Comparison of ENCODE assay signal across 25 cellular contexts in genomic region chr13:20178156-20178555, GRCh38. TPM values are rescaled to one million over a fixed set of nuclear protein-coding genes. Genes with fewer than 3 reads are reported as not detected.
DNase-seq lines count a peak whose midpoint lies in the region; ATAC-seq, FAIRE-seq and TF ChIP-seq lines count a peak whose summit lies in the region.
"Had no signal": no experiment of that assay in that cellular context is flagged by ENCODE, and none has a peak within 500 bp of the region (broad histone marks: within the 10 kb centered on the region; RNA-seq: fewer than 3 reads in every experiment).

No MANE protein-coding gene starts in this region.

- no peaks in the 10 kb centered on the region; the same call in 2 of the 3 replicates for H3K9me3 Mint-ChIP-seq in GM23338
- no peaks in the 10 kb centered on the region for H3K9me3 Mint-ChIP-seq in progenitor cell of endocrine pancreas (ENCODE audit: low read depth)
- H3K9me3 Mint-ChIP-seq: CD4-positive, alpha-beta memory T cell had no signal

- no peaks in the 10 kb centered on the region for H3F3A ChIP-seq in GM23338 (replicated peaks; ENCODE audit: low read depth)

- H3K4me2 ChIP-seq in GM23338 = no peak overlapping the region

- no peaks in the 10 kb centered on the region for H3K79me2 ChIP-seq in GM23338 (replicated peaks; ENCODE audit: insufficient read depth)

- DNase-seq in GM23338 (ENCODE audit: low spot score) = no peak
- DNase-seq in NT2/D1 (ENCODE audit: low read depth, low spot score) = no peak
- DNase-seq in epithelial cell of esophagus (ENCODE audit: low read depth) = peak; percentile 73
- DNase-seq in progenitor cell of endocrine pancreas (ENCODE audit: low spot score, unreplicated experiment) = no peak
- no peak for DNase-seq in frontal cortex (ENCODE audit: low spot score in 2 of 2)
- no peak for DNase-seq in foreskin fibroblast
- DNase-seq: C1 segment of cervical spinal cord; CD4-positive, alpha-beta memory T cell; COR-L47; Karpas-422; NCI-H1092 treated with DMSO at 0.1 percent for 48 hours; NCI-H1436; NCI-H187; NCI-H2107; NCI-H2227 treated with DMSO at 0.1 percent for 48 hours; NCI-H526 treated with DMSO at 0.1 percent for 48 hours; Right ventricle myocardium superior; RPMI8226 had no signal

- peaks cover 8% of the 10 kb centered on the region for H3K4me1 Mint-ChIP-seq in GM23338
- no peaks in the 10 kb centered on the region for H3K4me1 Mint-ChIP-seq in progenitor cell of endocrine pancreas (ENCODE audit: low read depth)

- H3K4me1 ChIP-seq in GM23338 (ENCODE audit: insufficient read depth) (no peaks in the 10 kb centered on the region), NT2/D1 (ENCODE audit: insufficient read depth, insufficient read length) (peaks cover 9% of the 10 kb centered on the region)

- ATAC-seq in GM23338 (no peak), GM21576 (IDR thresholded peaks at IDR 0.05; ENCODE audit: unreplicated experiment) (no peak)

- no peaks in the 10 kb centered on the region for H3K36me3 Mint-ChIP-seq in GM23338 (ENCODE audit: low read depth)
- no peaks in the 10 kb centered on the region for H3K36me3 Mint-ChIP-seq in progenitor cell of endocrine pancreas (ENCODE audit: insufficient read depth)
- H3K36me3 Mint-ChIP-seq: CD4-positive, alpha-beta memory T cell had no signal

- H3K27me3 ChIP-seq in GM23338 (ENCODE audit: insufficient read depth) (peaks cover 37% of the 10 kb centered on the region), NT2/D1 (ENCODE audit: insufficient read depth, insufficient read length) (peaks cover 7% of the 10 kb centered on the region)
- H3K27me3 ChIP-seq: SJSA1 had no signal

- no peaks in the 10 kb centered on the region for H4K20me1 ChIP-seq in GM23338 (replicated peaks; ENCODE audit: insufficient read depth)

- H3K27me3 Mint-ChIP-seq in GM23338 (ENCODE audit: insufficient read depth, low read depth, poor library complexity) (peaks cover 15% of the 10 kb centered on the region), progenitor cell of endocrine pancreas (peaks cover 48% of the 10 kb centered on the region)

- no peaks in the 10 kb centered on the region for H3K9me3 ChIP-seq in NT2/D1 (ENCODE audit: insufficient read depth, low read length)
- H3K9me3 ChIP-seq: SJSA1 had no signal

- H3K4me3 Mint-ChIP-seq in GM23338 (no peak overlapping the region), progenitor cell of endocrine pancreas (ENCODE audit: low read depth) (no peak overlapping the region)
- H3K4me3 Mint-ChIP-seq: CD4-positive, alpha-beta memory T cell had no signal

- H3K9me2 ChIP-seq in GM23338 (ENCODE audit: insufficient read depth) = no peaks in the 10 kb centered on the region

- H3K27ac Mint-ChIP-seq in GM23338 (no peak overlapping the region), progenitor cell of endocrine pancreas (peak overlapping the region; percentile 5)
- H3K27ac Mint-ChIP-seq: CD4-positive, alpha-beta memory T cell had no signal

- no peak for TF ChIP-seq CTCF in GM23338 (conservative IDR thresholded peaks at IDR 0.05; ENCODE audit: low read depth in 2 of 2)
- TF ChIP-seq CTCF in epithelial cell of esophagus (IDR thresholded peaks at IDR 0.05; ENCODE audit: insufficient read depth, low read depth, low read length, missing control alignments) = no peak
- TF ChIP-seq CTCF in progenitor cell of endocrine pancreas (IDR thresholded peaks at IDR 0.05; ENCODE audit: unreplicated experiment) = no peak
- TF ChIP-seq CTCF in foreskin fibroblast (IDR thresholded peaks at IDR 0.05; ENCODE audit: low read depth, low read length) = no peak

- H2AFZ ChIP-seq in GM23338 = peak overlapping the region; percentile 89; the same call in 1 of the 2 replicates

- H3K4me3 ChIP-seq in GM23338 (no peak overlapping the region), NT2/D1 (ENCODE audit: insufficient read length, low read depth) (no peak overlapping the region), epithelial cell of esophagus (ENCODE audit: low read length) (no peak overlapping the region), foreskin fibroblast (ENCODE audit: low read depth in 1 of 2, low read length in 2 of 2) (no peak overlapping the region)
- H3K4me3 ChIP-seq: SJSA1 had no signal

- no peak overlapping the region for H3K27ac ChIP-seq in GM23338 (ENCODE audit: low read depth)
- H3K27ac ChIP-seq: HL-60, SJSA1 had no signal

- peak overlapping the region; percentile 17 for H3K9ac ChIP-seq in NT2/D1 (ENCODE audit: insufficient read length, low read depth)

- FAIRE-seq in frontal cortex (lab: Jason Lieb, UNC) = no peak
- FAIRE-seq: G401.6, H54 had no signal

- no peaks in the 10 kb centered on the region for H3K36me3 ChIP-seq in GM23338 (ENCODE audit: insufficient read depth)
- no peaks in the 10 kb centered on the region for H3K36me3 ChIP-seq in NT2/D1 (ENCODE audit: insufficient read depth, insufficient read length, low read length)
- H3K36me3 ChIP-seq: SJSA1 had no signal

TF ChIP-seq in GM23338, 12 proteins besides CTCF, POLR2A, EP300 and RAD21 (continues in another document):
- TF ChIP-seq JUNB (IDR thresholded peaks at IDR 0.05; ENCODE audit: unreplicated experiment) (no peak), STAT1 (IDR thresholded peaks at IDR 0.05; ENCODE audit: unreplicated experiment) (no peak), REST (IDR thresholded peaks at IDR 0.05; ENCODE audit: unreplicated experiment) (no peak), ZNF114 (CRISPR knock-in tag; IDR thresholded peaks at IDR 0.05) (no peak)

RNA-seq across cellular contexts. Expression of gene GJB2, which starts 14.6 kb away (rescaled TPM):
- not detected in 2 replicates for total RNA-seq in GM23338 (2014; rRNA removed; shearing (Covaris generic))
- polyA plus RNA-seq in GM23338 (2016; fragmentation: Nextera tagmentation; extraction: Ambion mirVana) = not detected in 2 replicates
- 1.1 and 2.4 TPM in 2 replicates for total RNA-seq in progenitor cell of endocrine pancreas
- total RNA-seq in frontal cortex = 5.3 TPM
- total RNA-seq: A673; CD4-positive, alpha-beta memory T cell; SJSA1 had no signal
- polyA plus RNA-seq: CD4-positive, alpha-beta memory T cell had no signal

RNA-seq across cellular contexts. Expression of gene GJA3, which starts 17.3 kb away (rescaled TPM):
- 0.17 and 1.2 TPM in 2 replicates for total RNA-seq in GM23338 (2014; rRNA removed; shearing (Covaris generic))
- 0.19 and 0.23 TPM in 2 replicates for polyA plus RNA-seq in GM23338 (2016; fragmentation: Nextera tagmentation; extraction: Ambion mirVana)
- total RNA-seq in progenitor cell of endocrine pancreas (0.04 and 0.12 TPM in 2 replicates), frontal cortex (not detected)
- total RNA-seq: SJSA1 had no signal
- polyA plus RNA-seq: CD4-positive, alpha-beta memory T cell had no signal

RNA-seq across cellular contexts. Expression of gene GJB6, which starts 54.0 kb away (rescaled TPM):
- not detected in 2 replicates for total RNA-seq in GM23338 (2014; rRNA removed; shearing (Covaris generic))
- polyA plus RNA-seq in GM23338 (2016; fragmentation: Nextera tagmentation; extraction: Ambion mirVana) = not detected in 2 replicates
- total RNA-seq in progenitor cell of endocrine pancreas (1.5 and 3.1 TPM in 2 replicates), frontal cortex (12.6 TPM)
- total RNA-seq: A673, NCI-H460, Right ventricle myocardium superior, SJSA1 had no signal
- polyA plus RNA-seq: CD4-positive, alpha-beta memory T cell had no signal
